In genomic region chr14:73290279-73290678, GRCh38 we compare ENCODE assay signal across 1 cellular context.
A peak's percentile ranks its signal among the peaks of the same experiment; 100 is the strongest.
TF ChIP-seq lines count a peak whose summit lies in the region.

No MANE protein-coding gene starts in this region.

TF ChIP-seq in GM12878, 131 proteins besides CTCF, POLR2A, EP300 and RAD21 (continued from another document and continues in another):
- TF ChIP-seq, protein P1, sequence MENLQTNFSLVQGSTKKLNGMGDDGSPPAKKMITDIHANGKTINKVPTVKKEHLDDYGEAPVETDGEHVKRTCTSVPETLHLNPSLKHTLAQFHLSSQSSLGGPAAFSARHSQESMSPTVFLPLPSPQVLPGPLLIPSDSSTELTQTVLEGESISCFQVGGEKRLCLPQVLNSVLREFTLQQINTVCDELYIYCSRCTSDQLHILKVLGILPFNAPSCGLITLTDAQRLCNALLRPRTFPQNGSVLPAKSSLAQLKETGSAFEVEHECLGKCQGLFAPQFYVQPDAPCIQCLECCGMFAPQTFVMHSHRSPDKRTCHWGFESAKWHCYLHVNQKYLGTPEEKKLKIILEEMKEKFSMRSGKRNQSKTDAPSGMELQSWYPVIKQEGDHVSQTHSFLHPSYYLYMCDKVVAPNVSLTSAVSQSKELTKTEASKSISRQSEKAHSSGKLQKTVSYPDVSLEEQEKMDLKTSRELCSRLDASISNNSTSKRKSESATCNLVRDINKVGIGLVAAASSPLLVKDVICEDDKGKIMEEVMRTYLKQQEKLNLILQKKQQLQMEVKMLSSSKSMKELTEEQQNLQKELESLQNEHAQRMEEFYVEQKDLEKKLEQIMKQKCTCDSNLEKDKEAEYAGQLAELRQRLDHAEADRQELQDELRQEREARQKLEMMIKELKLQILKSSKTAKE (IDR thresholded peaks at IDR 0.05; ENCODE audit: low read depth, poor library complexity, severe bottlenecking): peak; percentile 84
- TF ChIP-seq LARP7 (IDR thresholded peaks at IDR 0.05) (no peak), CEBPB (IDR thresholded peaks at IDR 0.05; ENCODE audit: borderline replicate concordance in 1 of 2, low read depth in 2 of 2, low read length in 2 of 2) (0 out of 4 replicates have a peak, but pooled peaks of 1 of the 2 experiments have one; percentile 38), ZZZ3 (IDR thresholded peaks at IDR 0.05; ENCODE audit: control insufficient read depth, insufficient read length, low read depth) (no peak), USF1 (IDR thresholded peaks at IDR 0.05; ENCODE audit: borderline replicate concordance, extremely low read length, insufficient read depth, low read depth, low read length) (no peak), PAX8 (IDR thresholded peaks at IDR 0.05) (no peak), CHD2 (IDR thresholded peaks at IDR 0.05; ENCODE audit: borderline replicate concordance, low read depth, low read length) (0 out of 2 replicates have a peak, but pooled peaks have one; percentile 21), POU2F2 (IDR thresholded peaks at IDR 0.05; ENCODE audit: borderline replicate concordance, low read depth, low read length) (no peak), NFIC (IDR thresholded peaks at IDR 0.05; ENCODE audit: low read depth, low read length) (peak; percentile 97), MEF2A (IDR thresholded peaks at IDR 0.05; ENCODE audit: insufficient read depth, low read depth, low read length) (peak; percentile 77; the same call in 1 of the 2 replicates), MYB (IDR thresholded peaks at IDR 0.05; ENCODE audit: borderline replicate concordance, low read depth, low read length) (no peak), USF2 (IDR thresholded peaks at IDR 0.05; ENCODE audit: borderline replicate concordance, low read depth, low read length) (no peak), RFX5 (IDR thresholded peaks at IDR 0.05; ENCODE audit: low read depth, low read length) (no peak), BMI1 (IDR thresholded peaks at IDR 0.05; ENCODE audit: borderline replicate concordance) (peak; percentile 52; the same call in 1 of the 2 replicates), IRF4 (IDR thresholded peaks at IDR 0.05; ENCODE audit: low read depth, low read length) (peak; percentile 96), STAT3 (IDR thresholded peaks at IDR 0.05; ENCODE audit: low read depth, low read length) (no peak), ZBTB4 (CRISPR knock-in tag; IDR thresholded peaks at IDR 0.05) (no peak), PRDM15 (CRISPR knock-in tag; IDR thresholded peaks at IDR 0.05) (no peak), YY1 (IDR thresholded peaks at IDR 0.05; ENCODE audit: low read depth, low read length) (no peak), RB1 (IDR thresholded peaks at IDR 0.05; ENCODE audit: borderline replicate concordance) (no peak), CREB1 (IDR thresholded peaks at IDR 0.05; ENCODE audit: low read depth) (0 out of 2 replicates have a peak, but pooled peaks have one; percentile 25), KAT2A (conservative IDR thresholded peaks at IDR 0.05; ENCODE audit: control insufficient read depth, low read depth, low read length) (no peak), SREBF1 (IDR thresholded peaks at IDR 0.05; ENCODE audit: low read length) (no peak), PBX3 (IDR thresholded peaks at IDR 0.05; ENCODE audit: insufficient replicate concordance, low read depth, low read length) (no peak), SREBF2 (IDR thresholded peaks at IDR 0.05; ENCODE audit: low read length) (no peak), NR2F1 (conservative IDR thresholded peaks at IDR 0.05) (peak; percentile 39; the same call in 1 of the 2 replicates), BCL11A (IDR thresholded peaks at IDR 0.05; ENCODE audit: low read depth, low read length) (peak; percentile 93), CUX1 (IDR thresholded peaks at IDR 0.05; ENCODE audit: insufficient replicate concordance, low read depth, low read length) (no peak), BHLHE40 (IDR thresholded peaks at IDR 0.05; ENCODE audit: borderline replicate concordance in 1 of 2, low read depth in 2 of 2, low read length in 1 of 2) (peak in 1 of 2 experiments; percentile 23; a peak in 2 of 4 replicates), ATF2 (IDR thresholded peaks at IDR 0.05; ENCODE audit: low read length) (peak; percentile 91), BACH1 (IDR thresholded peaks at IDR 0.05; ENCODE audit: borderline replicate concordance) (no peak; the same call in 1 of the 2 replicates)
- TF ChIP-seq, protein P2, sequence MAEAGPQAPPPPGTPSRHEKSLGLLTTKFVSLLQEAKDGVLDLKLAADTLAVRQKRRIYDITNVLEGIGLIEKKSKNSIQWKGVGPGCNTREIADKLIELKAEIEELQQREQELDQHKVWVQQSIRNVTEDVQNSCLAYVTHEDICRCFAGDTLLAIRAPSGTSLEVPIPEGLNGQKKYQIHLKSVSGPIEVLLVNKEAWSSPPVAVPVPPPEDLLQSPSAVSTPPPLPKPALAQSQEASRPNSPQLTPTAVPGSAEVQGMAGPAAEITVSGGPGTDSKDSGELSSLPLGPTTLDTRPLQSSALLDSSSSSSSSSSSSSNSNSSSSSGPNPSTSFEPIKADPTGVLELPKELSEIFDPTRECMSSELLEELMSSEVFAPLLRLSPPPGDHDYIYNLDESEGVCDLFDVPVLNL (IDR thresholded peaks at IDR 0.05; ENCODE audit: low read depth, low read length): no peak
- TF ChIP-seq, protein P3, sequence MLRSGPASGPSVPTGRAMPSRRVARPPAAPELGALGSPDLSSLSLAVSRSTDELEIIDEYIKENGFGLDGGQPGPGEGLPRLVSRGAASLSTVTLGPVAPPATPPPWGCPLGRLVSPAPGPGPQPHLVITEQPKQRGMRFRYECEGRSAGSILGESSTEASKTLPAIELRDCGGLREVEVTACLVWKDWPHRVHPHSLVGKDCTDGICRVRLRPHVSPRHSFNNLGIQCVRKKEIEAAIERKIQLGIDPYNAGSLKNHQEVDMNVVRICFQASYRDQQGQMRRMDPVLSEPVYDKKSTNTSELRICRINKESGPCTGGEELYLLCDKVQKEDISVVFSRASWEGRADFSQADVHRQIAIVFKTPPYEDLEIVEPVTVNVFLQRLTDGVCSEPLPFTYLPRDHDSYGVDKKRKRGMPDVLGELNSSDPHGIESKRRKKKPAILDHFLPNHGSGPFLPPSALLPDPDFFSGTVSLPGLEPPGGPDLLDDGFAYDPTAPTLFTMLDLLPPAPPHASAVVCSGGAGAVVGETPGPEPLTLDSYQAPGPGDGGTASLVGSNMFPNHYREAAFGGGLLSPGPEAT (IDR thresholded peaks at IDR 0.05; ENCODE audit: low read depth): no peak; the same call in 1 of the 2 replicates
